ENCODE assay signal across 8 cellular contexts in genomic region chr5:71456362-71456743, GRCh38. TPM values are rescaled to one million over a fixed set of nuclear protein-coding genes. Genes with fewer than 3 reads are reported as not detected.
A peak's percentile ranks its signal among the peaks of the same experiment; 100 is the strongest.
DNase-seq lines count a peak whose midpoint lies in the region; ATAC-seq and TF ChIP-seq lines count a peak whose summit lies in the region.

No MANE protein-coding gene starts in this region.

- ATAC-seq in HG03521 (IDR thresholded peaks at IDR 0.05; ENCODE audit: unreplicated experiment) = no peak

- DNase-seq in SKM-1 treated with dmso at 0.1 percent for 144 hours (lab: John Stamatoyannopoulos, UW; ENCODE audit: unreplicated experiment) = peak; percentile 38
- DNase-seq in SKM-1 (lab: John Stamatoyannopoulos, UW; ENCODE audit: unreplicated experiment) = no peak
- DNase-seq in RWPE1 (ENCODE audit: low spot score) = no peak
- DNase-seq in fibroblast of villous mesenchyme (ENCODE audit: low read depth) = no peak
- DNase-seq in globus pallidus (ENCODE audit: low spot score) = no peak
- DNase-seq in midbrain (lab: John Stamatoyannopoulos, UW) = no peak

- H3K27ac ChIP-seq in RWPE1 = peak overlapping the region; percentile 93
- H3K27ac ChIP-seq in skin epidermis = peak overlapping the region in 19 of 21 experiments; percentile 54 to 97 (median 89)

- CTCF ChIA-PET in RWPE1 (lab: Yijun Ruan, JAX) = interaction anchor here (1.2 to 1.6 kb wide), 2 partner anchors 13 to 19 kb away, joined by 4 to 9 read pairs; no protein-coding TSS in a partner anchor

- TF ChIP-seq CTCF in RWPE1 (conservative IDR thresholded peaks at IDR 0.05; ENCODE audit: low read depth) (no peak; the same call in 1 of the 2 replicates), fibroblast of villous mesenchyme (IDR thresholded peaks at IDR 0.05; ENCODE audit: insufficient read depth, low read depth, low read length) (no peak)

- POLR2A ChIA-PET in RWPE1 (lab: Yijun Ruan, JAX; ENCODE audit: low non-redundant PET) = no interaction called here

- peak overlapping the region; percentile 98 for H3K4me3 ChIP-seq in fibroblast of villous mesenchyme (ENCODE audit: low read depth, low read length)
- peak overlapping the region; percentile 56 to 93 (median 79) for H3K4me3 ChIP-seq in skin epidermis

RNA-seq across cellular contexts. Expression of gene BDP1, which starts 0.9 kb away (rescaled TPM):
- total RNA-seq in fibroblast of villous mesenchyme = 22.5 and 28.5 TPM in 2 replicates
